In the genomic region with DNA sequence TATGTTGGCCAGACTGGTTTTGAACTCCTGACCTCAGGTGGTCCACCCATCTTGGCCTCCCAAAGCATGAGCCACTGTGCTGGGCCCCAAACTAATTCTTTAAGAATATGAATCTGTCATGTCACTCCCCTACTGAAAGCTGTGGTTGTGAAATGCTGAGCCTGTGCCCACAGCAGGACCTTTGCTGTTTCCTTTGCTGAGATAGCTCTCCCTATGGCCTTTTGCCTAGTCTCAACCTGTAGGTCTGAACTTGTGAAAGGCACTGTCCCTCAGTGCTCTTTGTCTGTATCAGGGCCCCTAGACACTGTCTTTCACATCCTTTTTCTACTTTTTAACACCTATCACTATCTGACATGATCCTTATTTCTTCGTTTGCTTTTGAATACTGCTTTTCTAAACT, we compare ENCODE assay signal across 10 cellular contexts.
DNase-seq lines count a peak whose midpoint lies in the region; ATAC-seq and TF ChIP-seq lines count a peak whose summit lies in the region.
"Had no signal": no experiment of that assay in that cellular context is flagged by ENCODE, and none has a peak within 500 bp of the region (broad histone marks: within the 10 kb centered on the region; RNA-seq: fewer than 3 reads in every experiment).

No MANE protein-coding gene starts in this region.

- ATAC-seq in HG02610 (IDR thresholded peaks at IDR 0.05; ENCODE audit: unreplicated experiment) = peak; percentile 85
- peak; percentile 76 for ATAC-seq in HG03457 (IDR thresholded peaks at IDR 0.05; ENCODE audit: unreplicated experiment)
- ATAC-seq: activated CD8-positive, alpha-beta T cell treated with anti-CD3 and anti-CD28 coated beads, Interleukin-2, amount 10 ng/mL, durations not matched to agents 7 days and 5 days had no signal

- H3K36me3 Mint-ChIP-seq in type B pancreatic cell = peaks cover 29% of the 10 kb centered on the region

- no peak for TF ChIP-seq CTCF in type B pancreatic cell (conservative IDR thresholded peaks at IDR 0.05)

- no peaks in the 10 kb centered on the region for H3K9me3 Mint-ChIP-seq in type B pancreatic cell

- H3K27me3 Mint-ChIP-seq in type B pancreatic cell = no peaks in the 10 kb centered on the region

- peak overlapping the region; percentile 13 for H3K27ac Mint-ChIP-seq in type B pancreatic cell
- H3K27ac Mint-ChIP-seq: activated CD8-positive, alpha-beta T cell treated with anti-CD3 and anti-CD28 coated beads, Interleukin-2, amount 10 ng/mL, durations not matched to agents 7 days and 5 days had no signal

- DNase-seq in SIG-M5 treated with dmso at 0.1 percent for 504 hours (lab: John Stamatoyannopoulos, UW; ENCODE audit: unreplicated experiment) = peak; percentile 28
- DNase-seq in SIG-M5 (lab: John Stamatoyannopoulos, UW) = no peak
- no peak for DNase-seq in type B pancreatic cell (ENCODE audit: extremely low spot score, unreplicated experiment)
- no peak for DNase-seq in activated naive CD4-positive, alpha-beta T cell treated with anti-CD3 and anti-CD28 coated beads, Interleukin-2, amount 50 U/mL, for 16 hours
- no peak for DNase-seq in NCI-H446 (lab: John Stamatoyannopoulos, UW)
- no peak for DNase-seq in NCI-H82 (lab: John Stamatoyannopoulos, UW)
- DNase-seq: activated CD8-positive, alpha-beta T cell treated with anti-CD3 and anti-CD28 coated beads, Interleukin-2, amount 10 ng/mL, durations not matched to agents 7 days and 5 days; stimulated activated CD4-positive, alpha-beta T cell treated with anti-CD3 and anti-CD28 coated beads, Interleukin-2, amount 100 ng/mL, for 48 hours had no signal

- peak overlapping the region; percentile 23 for H3K4me3 Mint-ChIP-seq in type B pancreatic cell
- H3K4me3 Mint-ChIP-seq: activated CD8-positive, alpha-beta T cell treated with anti-CD3 and anti-CD28 coated beads, Interleukin-2, amount 10 ng/mL, durations not matched to agents 7 days and 5 days had no signal

- peaks cover 32% of the 10 kb centered on the region for H3K4me1 Mint-ChIP-seq in type B pancreatic cell (ENCODE audit: unreplicated experiment)
